ENCODE assay signal across 22 cellular contexts in the genomic region with DNA sequence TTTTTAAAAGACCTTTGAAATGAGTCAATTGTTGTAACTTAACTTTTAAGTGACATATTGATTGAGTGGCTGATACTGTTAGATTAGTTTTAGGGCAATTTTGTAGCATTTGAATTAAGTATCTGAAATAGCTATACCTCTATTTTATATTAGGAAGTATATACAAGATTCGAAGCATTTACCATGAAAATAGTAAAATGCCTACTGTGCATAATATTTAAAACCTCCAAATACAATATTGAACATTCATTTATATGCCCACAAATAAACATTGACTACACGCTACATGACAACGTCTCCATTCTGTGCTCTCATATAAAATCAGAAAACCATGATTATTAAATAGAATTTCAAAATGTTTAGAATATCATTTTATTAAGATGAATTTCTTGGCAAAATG. TPM values are rescaled to one million over a fixed set of nuclear protein-coding genes. Genes with fewer than 3 reads are reported as not detected.
DNase-seq lines count a peak whose midpoint lies in the region; ATAC-seq, FAIRE-seq and TF ChIP-seq lines count a peak whose summit lies in the region.
"Had no signal": no experiment of that assay in that cellular context is flagged by ENCODE, and none has a peak within 500 bp of the region (broad histone marks: within the 10 kb centered on the region; RNA-seq: fewer than 3 reads in every experiment).

No MANE protein-coding gene starts in this region.

- no peak for ATAC-seq in IMR-90 (ENCODE audit: low read depth)
- ATAC-seq in K562: no peak
- ATAC-seq in pancreas: no peak
- ATAC-seq in GM19467 (IDR thresholded peaks at IDR 0.05; ENCODE audit: unreplicated experiment): no peak
- ATAC-seq: CD8-positive, alpha-beta T cell had no signal

- intact Hi-C loops in IMR-90 (cut with micrococcal nuclease): loop anchor here (5.0 kb wide), 1 partner anchor 35 kb away; no protein-coding TSS in a partner anchor
- intact Hi-C loops in K562 (cut with micrococcal nuclease): no loop called here
- intact Hi-C loops in pancreas (cut with DNase I): no loop called here

- H2AK9ac ChIP-seq in IMR-90 (replicated peaks; ENCODE audit: low read depth, low read length, poor library complexity): no peak overlapping the region

- H3K18ac ChIP-seq in IMR-90 (ENCODE audit: low read depth, low read length): no peak overlapping the region

- H3K4ac ChIP-seq in IMR-90 (ENCODE audit: low read depth, low read length): no peak overlapping the region

- TF ChIP-seq EP300 in K562 (IDR thresholded peaks at IDR 0.05; ENCODE audit: low read length): no peak

- H3K4me2 ChIP-seq in IMR-90 (ENCODE audit: low read depth, low read length): no peak overlapping the region
- no peak overlapping the region for H3K4me2 ChIP-seq in K562 (ENCODE audit: insufficient read depth, low read length)
- H3K4me2 ChIP-seq: BLaER1 had no signal

- TF ChIP-seq CTCF in IMR-90 (conservative IDR thresholded peaks at IDR 0.05; ENCODE audit: low read depth, low read length): no peak
- no peak for TF ChIP-seq CTCF in K562 (IDR thresholded peaks at IDR 0.05 in 2 of 3, conservative IDR thresholded peaks at IDR 0.05 in 1 of 3; ENCODE audit: insufficient read depth in 2 of 3, low read depth in 1 of 3, low read length in 3 of 3)
- no peak for TF ChIP-seq CTCF in pancreas (IDR thresholded peaks at IDR 0.05)

- H3K27ac ChIP-seq in IMR-90 (ENCODE audit: insufficient read depth, low read length) (no peak overlapping the region), K562 (ENCODE audit: extremely low read depth, low read depth, low read length) (no peak overlapping the region), pancreas (no peak overlapping the region)
- H3K27ac ChIP-seq: BLaER1 had no signal

- no peak overlapping the region for H3K9ac ChIP-seq in IMR-90 (ENCODE audit: low read depth, low read length)
- no peak overlapping the region for H3K9ac ChIP-seq in K562 (ENCODE audit: insufficient read depth in 1 of 2, low read depth in 2 of 2, low read length in 2 of 2)
- H3K9ac ChIP-seq: BLaER1 had no signal

- H3K9me1 ChIP-seq in IMR-90 (ENCODE audit: insufficient read depth, low read length) (no peaks in the 10 kb centered on the region), K562 (ENCODE audit: control insufficient read depth, insufficient read depth, low read length) (no peaks in the 10 kb centered on the region)

- H2BK20ac ChIP-seq in IMR-90 (ENCODE audit: low read depth, low read length): no peak overlapping the region

- H4K8ac ChIP-seq in IMR-90 (ENCODE audit: low read depth in 2 of 2, low read length in 2 of 2): no peak overlapping the region

- WGBS in IMR-90 (ENCODE audit: extremely low coverage in 2 of 2, insufficient read length in 1 of 2), 2 experiments: no CpG with 5 or more reads among the region's 3 CpGs
- WGBS in K562 (ENCODE audit: insufficient coverage, low coverage, missing lambda C conversion rate): 83% methylated on average over 3 of the region's 3 CpGs
- WGBS in pancreas, 2 donors: 93 to 95% methylated on average over 3 of the region's 3 CpGs

- CTCF ChIA-PET in IMR-90 (lab: Yijun Ruan, JAX) (no interaction called here), K562 (lab: Yijun Ruan, JAX; ENCODE audit: low intra/inter-chr PET ratio) (no interaction called here)

- no peak for FAIRE-seq in K562 (lab: Jason Lieb, UNC)
- peak; percentile 59 for FAIRE-seq in pancreas (lab: Jason Lieb, UNC)
- FAIRE-seq: D721Med, G401.6, GM12891, GM19239 had no signal

- no peaks in the 10 kb centered on the region for H3K79me2 ChIP-seq in K562 (ENCODE audit: control insufficient read depth, insufficient read depth, low read length)

- H2AK5ac ChIP-seq in IMR-90 (ENCODE audit: low read depth, low read length): no peak overlapping the region

- H3K14ac ChIP-seq in IMR-90 (replicated peaks; ENCODE audit: low read depth, low read length): no peak overlapping the region

- POLR2A ChIA-PET in IMR-90 (lab: Charles Lee; ENCODE audit: unreplicated experiment): no interaction called here
- POLR2A ChIA-PET in K562 (lab: Yijun Ruan, JAX): no interaction called here

- H3K79me1 ChIP-seq in IMR-90 (ENCODE audit: low read depth in 1 of 2, low read length in 2 of 2): peaks cover 0 to 2% of the 10 kb centered on the region in 2 experiments; a peak in 2 of 4 replicates

- H4K20me1 ChIP-seq in IMR-90 (ENCODE audit: insufficient read depth, low read length): no peaks in the 10 kb centered on the region
- H4K20me1 ChIP-seq in K562 (replicated peaks; ENCODE audit: control insufficient read depth, insufficient read depth, low read length): no peaks in the 10 kb centered on the region
- H4K20me1 ChIP-seq: BLaER1 had no signal

- H3K4me3 ChIP-seq in IMR-90 (ENCODE audit: insufficient read depth, low read depth, low read length): no peak overlapping the region
- no peak overlapping the region for H3K4me3 ChIP-seq in K562
- H3K4me3 ChIP-seq in pancreas: no peak overlapping the region
- H3K4me3 ChIP-seq: BLaER1 had no signal

- no peak overlapping the region for H3K23ac ChIP-seq in IMR-90 (ENCODE audit: low read depth, low read length)

- no peak overlapping the region for H2AFZ ChIP-seq in IMR-90 (replicated peaks; ENCODE audit: low read length, poor library complexity)
- H2AFZ ChIP-seq in K562 (ENCODE audit: low read depth, low read length): no peak overlapping the region

- no peak overlapping the region for H3K56ac ChIP-seq in IMR-90 (ENCODE audit: extremely low read depth, insufficient read depth, low read length)

- no peak overlapping the region for H4K91ac ChIP-seq in IMR-90 (ENCODE audit: insufficient read depth, low read depth, low read length)

- H3K4me1 ChIP-seq in IMR-90 (ENCODE audit: control insufficient read depth, insufficient read depth, low read length): no peaks in the 10 kb centered on the region; the same call in 1 of the 2 replicates
- peaks cover 0 to 27% of the 10 kb centered on the region in 2 experiments; a peak in 4 of 5 replicates for H3K4me1 ChIP-seq in K562 (replicated peaks in 1 of 2; ENCODE audit: control insufficient read depth in 2 of 2, insufficient read depth in 2 of 2, low read length in 2 of 2)
- peaks cover 3 to 12% (median 11%) of the 10 kb centered on the region in 3 donors for H3K4me1 ChIP-seq in pancreas
- H3K4me1 ChIP-seq: BE2C, BLaER1 had no signal

- BruUV-seq in IMR-90 (replicated peaks; lab: Mats Ljungman, UMichigan) (no TSS peak), K562 (replicated peaks; lab: Mats Ljungman, UMichigan) (no TSS peak)

- H3K27me3 ChIP-seq in IMR-90 (ENCODE audit: control insufficient read depth, insufficient read depth, low read length) (no peaks in the 10 kb centered on the region), K562 (ENCODE audit: control insufficient read depth in 2 of 2, insufficient read depth in 2 of 2, low read length in 2 of 2) (no peaks in the 10 kb centered on the region), pancreas (no peaks in the 10 kb centered on the region)
- H3K27me3 ChIP-seq: BE2C, BLaER1 had no signal

- TF ChIP-seq RAD21 in IMR-90 (IDR thresholded peaks at IDR 0.05; ENCODE audit: low read length) (no peak), K562 (CRISPR knock-in tag; conservative IDR thresholded peaks at IDR 0.05 in 1 of 2, IDR thresholded peaks at IDR 0.05 in 1 of 2) (no peak)

- H3K36me3 ChIP-seq in IMR-90 (ENCODE audit: control insufficient read depth, insufficient read depth, low read length) (peaks cover 1% of the 10 kb centered on the region; the same call in 1 of the 2 replicates), K562 (ENCODE audit: control insufficient read depth, insufficient read depth, low read length) (peaks cover 17% of the 10 kb centered on the region; the same call in 2 of the 3 replicates), pancreas (no peaks in the 10 kb centered on the region)
- H3K36me3 ChIP-seq: BE2C, BLaER1 had no signal

- in situ Hi-C loops in IMR-90 (cut with MboI; ENCODE audit: low sequenced_read_pairs) (no loop called here), K562 (cut with MboI) (no loop called here)

- no peak overlapping the region for H4K5ac ChIP-seq in IMR-90 (ENCODE audit: low read depth, low read length)

- DNase-seq in IMR-90 (no peak), K562 (ENCODE audit: extremely low read depth in 1 of 4, low spot score in 3 of 4) (no peak), pancreas (no peak), A172 (ENCODE audit: low spot score) (no peak), NCI-H2029 (lab: John Stamatoyannopoulos, UW) (no peak)
- DNase-seq in activated CD4-positive, alpha-beta T cell treated with anti-CD3 and anti-CD28 coated beads for 48 hours: no peak
- DNase-seq: 8988T; ACHN; BE2C; C1 segment of cervical spinal cord; Caco-2; Calu3; CD4-positive, alpha-beta T cell; CD8-positive, alpha-beta T cell; DMS79 treated with DMSO at 0.1 percent for 48 hours; GF-D8 had no signal

- no peak overlapping the region for H2BK15ac ChIP-seq in IMR-90 (ENCODE audit: low read depth, low read length)

- no peak overlapping the region for H2BK120ac ChIP-seq in IMR-90 (ENCODE audit: low read depth, low read length)

- no peak for TF ChIP-seq POLR2A in IMR-90 (IDR thresholded peaks at IDR 0.05; ENCODE audit: low read depth, low read length)
- TF ChIP-seq POLR2A in K562 (conservative IDR thresholded peaks at IDR 0.05): no peak

- H3K9me3 ChIP-seq in IMR-90 (ENCODE audit: control insufficient read depth, insufficient read depth, low read length): no peaks in the 10 kb centered on the region
- H3K9me3 ChIP-seq in K562 (replicated peaks; ENCODE audit: control insufficient read depth, insufficient read depth, low read depth, low read length): peaks cover 5% of the 10 kb centered on the region; the same call in 1 of the 2 replicates
- H3K9me3 ChIP-seq in pancreas: no peaks in the 10 kb centered on the region
- H3K9me3 ChIP-seq: BE2C, BLaER1, Caco-2 had no signal

- H2BK5ac ChIP-seq in IMR-90 (ENCODE audit: low read depth, low read length, poor library complexity, severe bottlenecking): no peak overlapping the region

- dilution Hi-C loops in IMR-90 (cut with HindIII; ENCODE audit: low sequenced_read_pairs, unreplicated experiment): no loop called here

RNA-seq across cellular contexts. Expression of gene SOX6, which starts 14.5 kb away (rescaled TPM):
- total RNA-seq in IMR-90 (2012; rRNA removed) (7.7 and 12.5 TPM in 2 replicates), K562 (2014; rRNA removed) (5.7 and 8.0 TPM in 2 replicates), K562 (2014; rRNA removed; fragmentation: Illumina TruSeq; extraction: Trizol) (8.7 and 9.1 TPM in 2 replicates), K562 (2015; rRNA removed; fragmentation: Illumina TruSeq; extraction: Trizol) (7.0 and 8.4 TPM in 2 replicates), K562 (2021) (8.0 and 9.4 TPM in 2 replicates), pancreas (10 to 100 TPM; 16.0 to 23.0 (median 19.0) TPM)
- polyA plus RNA-seq in IMR-90 (2012; rRNA removed) (1.7 and 2.0 TPM in 2 replicates), K562 (2011; rRNA removed) (3.4 and 3.7 TPM in 2 replicates), K562 (2014; fragmentation: Illumina TruSeq; extraction: Trizol) (5.5 and 7.8 TPM in 2 replicates), K562 (2014; fragmentation: Nextera tagmentation; extraction: Ambion mirVana) (1 to 10 TPM in 1 of 2 experiments, under 1 TPM in 1; 0.89 to 2.9 TPM), K562 (2014; rRNA removed) (3.4 and 4.7 TPM in 2 replicates), pancreas (1 to 10 TPM; 5.1 to 5.6 TPM)
- 0.84 and 1.5 TPM in 2 replicates for polyA plus RNA-seq in IMR-90 (2012; cell fraction: cytosol; rRNA removed)
- polyA plus RNA-seq in IMR-90 (2012; cell fraction: nucleus; rRNA removed; ENCODE audit: low replicate concordance): 2.7 and 6.4 TPM in 2 replicates
- 45.4 and 64.4 TPM in 2 replicates for total RNA-seq in K562 (2011; cell fraction: chromatin; rRNA removed; ENCODE audit: low replicate concordance)
- total RNA-seq in K562 (2011; cell fraction: nucleolus; rRNA removed): 15.7 and 19.9 TPM in 2 replicates
- 22.9 and 27.9 TPM in 2 replicates for total RNA-seq in K562 (2011; cell fraction: nucleoplasm; rRNA removed)
- 0.98 and 1.6 TPM in 2 replicates for polyA plus RNA-seq in K562 (2011; cell fraction: cytosol; rRNA removed)
- 6.2 and 7.1 TPM in 2 replicates for polyA plus RNA-seq in K562 (2011; cell fraction: nucleus; rRNA removed)
- polyA plus RNA-seq in K562 (2012): 4.1 and 4.5 TPM in 2 replicates
- polyA minus RNA-seq in K562 (2011; rRNA and poly(A)+ RNA removed): 26.2 and 35.6 TPM in 2 replicates
- polyA minus RNA-seq in K562 (2011; cell fraction: cytosol; rRNA and poly(A)+ RNA removed): 4.0 and 5.7 TPM in 2 replicates
- polyA minus RNA-seq in K562 (2011; cell fraction: nucleus; rRNA and poly(A)+ RNA removed): 21.0 and 41.1 TPM in 2 replicates
- not detected in 2 replicates for total RNA-seq in A172 (2014; rRNA removed; shearing (Covaris generic))
- total RNA-seq: CD8-positive, alpha-beta T cell had no signal
